20 cellular contexts compared by ENCODE assay signal in genomic region chr5:151619812-151620462, GRCh38. TPM values are rescaled to one million over a fixed set of nuclear protein-coding genes. Genes with fewer than 3 reads are reported as not detected.
DNase-seq lines count a peak whose midpoint lies in the region; ATAC-seq and TF ChIP-seq lines count a peak whose summit lies in the region.
"Had no signal": no experiment of that assay in that cellular context is flagged by ENCODE, and none has a peak within 500 bp of the region (broad histone marks: within the 10 kb centered on the region; RNA-seq: fewer than 3 reads in every experiment).

No MANE protein-coding gene starts in this region.

- no peak overlapping the region for H2AFZ ChIP-seq in H9 (ENCODE audit: low read length)

- H3K4ac ChIP-seq in H9 (ENCODE audit: low read depth, low read length): no peak overlapping the region

- no peak overlapping the region for H4K91ac ChIP-seq in H9 (ENCODE audit: insufficient read length, low read depth, low read length)

- H3K27me3 Mint-ChIP-seq in H9 (ENCODE audit: low read depth) (peaks cover 1% of the 10 kb centered on the region; the same call in 1 of the 2 replicates), endothelial cell (ENCODE audit: unreplicated experiment) (peaks cover 2% of the 10 kb centered on the region)

- H4K8ac ChIP-seq in H9 (replicated peaks; ENCODE audit: insufficient read length, low read depth, low read length): no peak overlapping the region

- H4K20me1 ChIP-seq in H9 (ENCODE audit: control insufficient read depth, insufficient read depth, insufficient read length): no peaks in the 10 kb centered on the region

- H3K14ac ChIP-seq in H9 (ENCODE audit: insufficient read depth, low read length): no peak overlapping the region

- H2BK20ac ChIP-seq in H9 (ENCODE audit: low read depth, low read length, poor library complexity, severe bottlenecking): no peak overlapping the region

- H3K4me1 ChIP-seq in H9 (ENCODE audit: insufficient read depth, low read length): peaks cover 9% of the 10 kb centered on the region; the same call in 1 of the 2 replicates
- H3K4me1 ChIP-seq: sigmoid colon had no signal

- H3K9me3 ChIP-seq in H9 (ENCODE audit: control insufficient read depth, low read depth, low read length): no peaks in the 10 kb centered on the region

- H3T11ph ChIP-seq in H9 (ENCODE audit: low read length): no peak overlapping the region

- in situ Hi-C loops in SK-MEL-5 (cut with HindIII; ENCODE audit: low pct_unique_long_range_greater_than_20kb, low sequenced_read_pairs): no loop called here

- no peak overlapping the region for H3K56ac ChIP-seq in H9 (ENCODE audit: insufficient read length, low read depth, low read length)

- H3K18ac ChIP-seq in H9 (ENCODE audit: insufficient read length, low read depth, low read length): no peak overlapping the region

- H3K27ac ChIP-seq in H9 (ENCODE audit: insufficient read length, low read depth, low read length) (no peak overlapping the region), epithelial cell of prostate (peak overlapping the region; percentile 87)
- H3K27ac ChIP-seq: sigmoid colon had no signal

- H3K23me2 ChIP-seq in H9 (ENCODE audit: insufficient read length, low read depth, low read length, poor library complexity, severe bottlenecking): no peaks in the 10 kb centered on the region

- no peaks in the 10 kb centered on the region for H3K9me3 Mint-ChIP-seq in H9
- H3K9me3 Mint-ChIP-seq in endothelial cell (ENCODE audit: unreplicated experiment): no peaks in the 10 kb centered on the region
- H3K9me3 Mint-ChIP-seq: activated T-helper 1 cell treated with anti-CD3 and anti-CD28 coated beads, Interleukin-12 subunit alpha, Interleukin-12 subunit beta, Interleukin-2, Interleukin-4 antibody, amounts not matched to agents 30 ng/mL and 10 ng/mL and 1 ng/mL, durations not matched to agents 14 hours and 24 hours and 36 hours; central memory CD8-positive, alpha-beta T cell; HFFc6 had no signal

- H3K27ac Mint-ChIP-seq in H9: peak overlapping the region in 2 of 3 experiments; percentile 14 to 81; a peak in 3 of 7 replicates
- no peak overlapping the region for H3K27ac Mint-ChIP-seq in endothelial cell (ENCODE audit: unreplicated experiment)
- H3K27ac Mint-ChIP-seq: activated CD8-positive, alpha-beta T cell treated with anti-CD3 and anti-CD28 coated beads, Interleukin-2, amount 10 ng/mL, durations not matched to agents 7 days and 5 days; activated T-helper 1 cell treated with anti-CD3 and anti-CD28 coated beads, Interleukin-12 subunit alpha, Interleukin-12 subunit beta, Interleukin-2, Interleukin-4 antibody, amounts not matched to agents 30 ng/mL and 10 ng/mL and 1 ng/mL, durations not matched to agents 14 hours and 24 hours and 36 hours; HFFc6 had no signal

- no CpG with 5 or more reads among the region's 6 CpGs for WGBS in H9 (ENCODE audit: extremely low coverage, insufficient read length, low lambda C conversion rate)

- ATAC-seq in omental fat pad (ENCODE audit: low FRiP score): no peak
- ATAC-seq: activated CD8-positive, alpha-beta T cell treated with anti-CD3 and anti-CD28 coated beads, Interleukin-2, amount 10 ng/mL, durations not matched to agents 7 days and 5 days had no signal

- H2BK12ac ChIP-seq in H9 (ENCODE audit: insufficient read length, low read depth, low read length): no peak overlapping the region

- H2BK120ac ChIP-seq in H9 (ENCODE audit: low read depth, low read length, poor library complexity, severe bottlenecking): no peak overlapping the region

- no peak overlapping the region for H3K4me2 ChIP-seq in H9 (ENCODE audit: insufficient read depth, insufficient read length, low read length)

- no peak overlapping the region for H2BK5ac ChIP-seq in H9 (ENCODE audit: insufficient read length, low read length)

- no peak overlapping the region for H3K9ac ChIP-seq in H9 (ENCODE audit: extremely low read depth, insufficient read length, low read length)

- TF ChIP-seq CTCF in H9 (conservative IDR thresholded peaks at IDR 0.05) (no peak), omental fat pad (IDR thresholded peaks at IDR 0.05) (no peak), endothelial cell (IDR thresholded peaks at IDR 0.05; ENCODE audit: unreplicated experiment) (no peak)

- no peak overlapping the region for H3K23ac ChIP-seq in H9 (ENCODE audit: insufficient read length, low read depth, low read length)

- no peak overlapping the region for H4K5ac ChIP-seq in H9 (ENCODE audit: insufficient read length, low read depth, low read length)

- H3K27me3 ChIP-seq in H9 (ENCODE audit: insufficient read depth, low read length): no peaks in the 10 kb centered on the region

- H2BK15ac ChIP-seq in H9 (ENCODE audit: low read depth, low read length): no peak overlapping the region

- H3K4me1 Mint-ChIP-seq in H9 (peaks cover 54% of the 10 kb centered on the region in 2 experiments), endothelial cell (ENCODE audit: unreplicated experiment) (peaks cover 9% of the 10 kb centered on the region)

- peak; percentile 73 for DNase-seq in H9
- DNase-seq in SK-MEL-5 (ENCODE audit: low read depth, low spot score): peak; percentile 16
- DNase-seq in epithelial cell of prostate (ENCODE audit: low read depth, low spot score): peak; percentile 93
- peak; percentile 30 for DNase-seq in myocyte (ENCODE audit: low read depth)
- DNase-seq in NCI-H2029 (lab: John Stamatoyannopoulos, UW): no peak
- no peak for DNase-seq in omental fat pad (ENCODE audit: low spot score)
- DNase-seq in endothelial cell (ENCODE audit: low spot score): no peak
- DNase-seq in hepatic stellate cell (ENCODE audit: low spot score): no peak
- DNase-seq: activated CD8-positive, alpha-beta T cell treated with anti-CD3 and anti-CD28 coated beads, Interleukin-2, amount 10 ng/mL, durations not matched to agents 7 days and 5 days; COR-L47; GDM1; HFFc6; midbrain; NCI-H82; nucleus accumbens; sigmoid colon; stimulated activated CD4-positive, alpha-beta T cell treated with anti-CD3 and anti-CD28 coated beads, Interleukin-2, amount 100 ng/mL, for 48 hours had no signal

- no peak overlapping the region for H3K4me3 Mint-ChIP-seq in H9
- no peak overlapping the region for H3K4me3 Mint-ChIP-seq in endothelial cell (ENCODE audit: unreplicated experiment)
- H3K4me3 Mint-ChIP-seq: activated CD8-positive, alpha-beta T cell treated with anti-CD3 and anti-CD28 coated beads, Interleukin-2, amount 10 ng/mL, durations not matched to agents 7 days and 5 days; activated T-helper 1 cell treated with anti-CD3 and anti-CD28 coated beads, Interleukin-12 subunit alpha, Interleukin-12 subunit beta, Interleukin-2, Interleukin-4 antibody, amounts not matched to agents 30 ng/mL and 10 ng/mL and 1 ng/mL, durations not matched to agents 14 hours and 24 hours and 36 hours; central memory CD8-positive, alpha-beta T cell; HFFc6 had no signal

- H3K79me2 ChIP-seq in H9 (ENCODE audit: insufficient read depth, low read length): no peaks in the 10 kb centered on the region

- H3K36me3 Mint-ChIP-seq in H9 (ENCODE audit: insufficient read depth in 1 of 3, low read depth in 3 of 3) (no peaks in the 10 kb centered on the region), endothelial cell (ENCODE audit: low read depth, unreplicated experiment) (no peaks in the 10 kb centered on the region)

- H2AK5ac ChIP-seq in H9 (ENCODE audit: insufficient read length, low read length): no peak overlapping the region

- no peaks in the 10 kb centered on the region for H3K79me1 ChIP-seq in H9 (ENCODE audit: insufficient read depth, low read depth, low read length, poor library complexity, severe bottlenecking)

RNA-seq across cellular contexts. Expression of gene FAT2, which starts 28.8 kb away (rescaled TPM):
- total RNA-seq in H9 (2021) (0.15 and 0.18 TPM in 2 replicates), myocyte (under 0.01 and 0.10 TPM in 2 replicates), omental fat pad (under 1 TPM in 2 of 4 donors, not detected in 2; 0.24 to 0.25 TPM), endothelial cell (ENCODE audit: unreplicated experiment) (0.13 TPM)
- total RNA-seq in SK-MEL-5 (2014; rRNA removed; shearing (Covaris generic)): 1.4 TPM in 2 replicates
- 1.2 and 1.4 TPM in 2 replicates for polyA plus RNA-seq in SK-MEL-5 (2015; cell fraction: cytosol; rRNA removed)
- 0.91 and 1.4 TPM in 2 replicates for polyA plus RNA-seq in SK-MEL-5 (2015; cell fraction: nucleus; rRNA removed)
- polyA plus RNA-seq in myocyte (2012): 0.26 TPM
- total RNA-seq: activated CD8-positive, alpha-beta T cell treated with anti-CD3 and anti-CD28 coated beads, Interleukin-2, amount 10 ng/mL, durations not matched to agents 7 days and 5 days; activated T-helper 1 cell treated with anti-CD3 and anti-CD28 coated beads, Interleukin-12 subunit alpha, Interleukin-12 subunit beta, Interleukin-2, Interleukin-4 antibody, amounts not matched to agents 30 ng/mL and 10 ng/mL and 1 ng/mL, durations not matched to agents 14 hours and 24 hours and 36 hours; HFFc6; RPMI7951; sigmoid colon had no signal

Comparison
In these comparisons a context has a peak if more than half of its experiments do, and no peak if none do; other contexts are left out.
1. DNase-seq: peak in H9 (single experiment), SK-MEL-5 (single experiment), epithelial cell of prostate (single experiment) and myocyte (single experiment); none in NCI-H2029 (single experiment), omental fat pad (single experiment), endothelial cell (single experiment) and hepatic stellate cell (single experiment).